ENCODE assay signal across 12 cellular contexts in the genomic region with DNA sequence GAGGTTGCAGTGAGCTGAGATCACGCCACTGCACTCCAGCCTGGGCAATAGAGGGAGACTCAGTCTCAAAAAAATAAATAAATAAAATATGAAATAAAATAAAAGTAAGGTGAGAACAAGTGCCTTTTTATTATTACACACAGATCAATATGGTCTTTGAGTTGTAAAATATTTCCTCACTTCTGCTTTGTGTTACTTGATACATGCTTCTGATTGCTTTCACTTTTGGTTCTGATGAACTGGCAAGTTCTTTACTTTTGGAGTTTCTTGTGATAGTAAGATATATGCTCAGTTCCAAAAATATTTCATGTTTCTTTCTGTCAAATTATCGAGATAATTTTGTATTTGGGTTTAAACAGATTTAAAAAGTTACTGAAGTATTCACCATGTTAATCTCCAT. TPM values are rescaled to one million over a fixed set of nuclear protein-coding genes. Genes with fewer than 3 reads are reported as not detected.
DNase-seq lines count a peak whose midpoint lies in the region; ATAC-seq and TF ChIP-seq lines count a peak whose summit lies in the region.
"Had no signal": no experiment of that assay in that cellular context is flagged by ENCODE, and none has a peak within 500 bp of the region (broad histone marks: within the 10 kb centered on the region; RNA-seq: fewer than 3 reads in every experiment).

No MANE protein-coding gene starts in this region.

- H3K27me3 ChIP-seq in skeletal muscle tissue (ENCODE audit: control insufficient read depth in 3 of 3, insufficient read depth in 3 of 3, low read length in 3 of 3), result no peaks in the 10 kb centered on the region

- DNase-seq in NCI-H2029 treated with DMSO at 0.1 percent for 48 hours (lab: John Stamatoyannopoulos, UW) (peak; percentile 60), NCI-H2029 (lab: John Stamatoyannopoulos, UW) (no peak), coronary artery (ENCODE audit: low spot score) (no peak), HPDE6-E6E7 (ENCODE audit: extremely low spot score) (no peak)
- no peak for DNase-seq in activated CD4-positive, alpha-beta memory T cell treated with anti-CD3 and anti-CD28 coated beads for 36 hours
- DNase-seq in activated CD4-positive, alpha-beta T cell treated with anti-CD3 and anti-CD28 coated beads, Interleukin-2, amount 10 ng/mL, durations not matched to agents 24 days and 14 days, result no peak
- DNase-seq: 8988T; activated CD4-positive, alpha-beta T cell treated with anti-CD3 and anti-CD28 coated beads, Interleukin-2, amount 10 ng/mL, durations not matched to agents 7 days and 5 days had no signal

- peaks cover 4 to 8% (median 7%) of the 10 kb centered on the region in 3 donors for H3K4me1 ChIP-seq in skeletal muscle tissue (ENCODE audit: control insufficient read depth in 3 of 3, insufficient read depth in 3 of 3, low read length in 3 of 3)

- POLR2A ChIA-PET in activated CD4-positive, alpha-beta memory T cell treated with anti-CD3 and anti-CD28 coated beads for 36 hours (lab: Charles Lee), result no interaction called here

- no peak overlapping the region for H3K4me3 Mint-ChIP-seq in activated CD4-positive, alpha-beta memory T cell treated with anti-CD3 and anti-CD28 coated beads for 36 hours
- no peak overlapping the region for H3K4me3 Mint-ChIP-seq in activated CD4-positive, alpha-beta T cell treated with anti-CD3 and anti-CD28 coated beads, Interleukin-2, amount 10 ng/mL, durations not matched to agents 24 days and 14 days
- H3K4me3 Mint-ChIP-seq: activated CD4-positive, alpha-beta T cell treated with anti-CD3 and anti-CD28 coated beads, Interleukin-2, amount 10 ng/mL, durations not matched to agents 7 days and 5 days; activated naive CD8-positive, alpha-beta T cell; stimulated activated naive CD8-positive, alpha-beta T cell treated with anti-CD3 and anti-CD28 coated beads, Interleukin-15, Interleukin-2, amounts not matched to agents 100 ng/mL and 50 ng/mL, for 24 hours had no signal

- H3K4me1 Mint-ChIP-seq in activated CD4-positive, alpha-beta memory T cell treated with anti-CD3 and anti-CD28 coated beads for 36 hours (ENCODE audit: low read depth), result peaks cover 3% of the 10 kb centered on the region
- peaks cover 4% of the 10 kb centered on the region for H3K4me1 Mint-ChIP-seq in activated CD4-positive, alpha-beta T cell treated with anti-CD3 and anti-CD28 coated beads, Interleukin-2, amount 10 ng/mL, durations not matched to agents 24 days and 14 days

- intact Hi-C loops in activated CD4-positive, alpha-beta memory T cell treated with anti-CD3 and anti-CD28 coated beads for 36 hours (cut with micrococcal nuclease), result no loop called here
- intact Hi-C loops in activated CD4-positive, alpha-beta T cell treated with anti-CD3 and anti-CD28 coated beads, Interleukin-2, amount 10 ng/mL, durations not matched to agents 24 days and 14 days (cut with micrococcal nuclease), result no loop called here

- peak overlapping the region; percentile 57 to 77 for H3K27ac ChIP-seq in coronary artery
- peak overlapping the region; percentile 90 for H3K27ac ChIP-seq in skeletal muscle tissue (ENCODE audit: low read depth, low read length)

- ATAC-seq in HG03342 (IDR thresholded peaks at IDR 0.05; ENCODE audit: unreplicated experiment), result peak; percentile 65

- H3K9me3 ChIP-seq in skeletal muscle tissue (ENCODE audit: control insufficient read depth in 3 of 3, low read length in 3 of 3), result no peaks in the 10 kb centered on the region

- H3K9ac ChIP-seq in skeletal muscle tissue (ENCODE audit: low read depth in 1 of 3, low read length in 3 of 3), result peak overlapping the region; percentile 43 to 72 (median 55)

- no peaks in the 10 kb centered on the region for H3K9me3 Mint-ChIP-seq in activated CD4-positive, alpha-beta memory T cell treated with anti-CD3 and anti-CD28 coated beads for 36 hours
- peaks cover 8% of the 10 kb centered on the region for H3K9me3 Mint-ChIP-seq in activated CD4-positive, alpha-beta T cell treated with anti-CD3 and anti-CD28 coated beads, Interleukin-2, amount 10 ng/mL, durations not matched to agents 24 days and 14 days
- H3K9me3 Mint-ChIP-seq: activated CD4-positive, alpha-beta T cell treated with anti-CD3 and anti-CD28 coated beads, Interleukin-2, amount 10 ng/mL, durations not matched to agents 7 days and 5 days; stimulated activated naive CD8-positive, alpha-beta T cell treated with anti-CD3 and anti-CD28 coated beads, Interleukin-15, Interleukin-2, amounts not matched to agents 100 ng/mL and 50 ng/mL, for 24 hours had no signal

- TF ChIP-seq CTCF in coronary artery (IDR thresholded peaks at IDR 0.05), result no peak

- CTCF ChIA-PET in activated CD4-positive, alpha-beta memory T cell treated with anti-CD3 and anti-CD28 coated beads for 36 hours (lab: Charles Lee), result no interaction called here

- H3K36me3 ChIP-seq in skeletal muscle tissue (ENCODE audit: control insufficient read depth in 3 of 3, insufficient read depth in 3 of 3, low read length in 3 of 3), result no peaks in the 10 kb centered on the region

- H3K27ac Mint-ChIP-seq in activated CD4-positive, alpha-beta memory T cell treated with anti-CD3 and anti-CD28 coated beads for 36 hours, result no peak overlapping the region
- H3K27ac Mint-ChIP-seq in activated CD4-positive, alpha-beta T cell treated with anti-CD3 and anti-CD28 coated beads, Interleukin-2, amount 10 ng/mL, durations not matched to agents 24 days and 14 days, result no peak overlapping the region
- H3K27ac Mint-ChIP-seq: activated CD4-positive, alpha-beta T cell treated with anti-CD3 and anti-CD28 coated beads, Interleukin-2, amount 10 ng/mL, durations not matched to agents 7 days and 5 days; activated naive CD8-positive, alpha-beta T cell; stimulated activated naive CD8-positive, alpha-beta T cell treated with anti-CD3 and anti-CD28 coated beads, Interleukin-15, Interleukin-2, amounts not matched to agents 100 ng/mL and 50 ng/mL, for 24 hours had no signal

- H3K4me3 ChIP-seq in coronary artery, result peak overlapping the region; percentile 48
- peak overlapping the region; percentile 17 to 64 (median 35) for H3K4me3 ChIP-seq in skeletal muscle tissue (ENCODE audit: low read length in 3 of 3)

- H3K27me3 Mint-ChIP-seq in activated CD4-positive, alpha-beta memory T cell treated with anti-CD3 and anti-CD28 coated beads for 36 hours, result peaks cover 2% of the 10 kb centered on the region
- peaks cover 18% of the 10 kb centered on the region for H3K27me3 Mint-ChIP-seq in activated CD4-positive, alpha-beta T cell treated with anti-CD3 and anti-CD28 coated beads, Interleukin-2, amount 10 ng/mL, durations not matched to agents 24 days and 14 days
- H3K27me3 Mint-ChIP-seq: stimulated activated naive CD8-positive, alpha-beta T cell treated with anti-CD3 and anti-CD28 coated beads, Interleukin-15, Interleukin-2, amounts not matched to agents 100 ng/mL and 50 ng/mL, for 24 hours had no signal

- no peaks in the 10 kb centered on the region for H3K36me3 Mint-ChIP-seq in activated CD4-positive, alpha-beta memory T cell treated with anti-CD3 and anti-CD28 coated beads for 36 hours
- no peaks in the 10 kb centered on the region for H3K36me3 Mint-ChIP-seq in activated CD4-positive, alpha-beta T cell treated with anti-CD3 and anti-CD28 coated beads, Interleukin-2, amount 10 ng/mL, durations not matched to agents 24 days and 14 days (ENCODE audit: low read depth)
- H3K36me3 Mint-ChIP-seq: activated naive CD8-positive, alpha-beta T cell had no signal

RNA-seq across cellular contexts. Expression of a gene that starts 16.6 kb away (rescaled TPM):
- total RNA-seq in skeletal muscle tissue, result 62.6 TPM
- total RNA-seq in activated CD4-positive, alpha-beta memory T cell treated with anti-CD3 and anti-CD28 coated beads for 36 hours, result 10 to 100 TPM; 21.5 to 22.1 TPM
- 27.4 and 28.0 TPM in 2 replicates for total RNA-seq in activated CD4-positive, alpha-beta T cell treated with anti-CD3 and anti-CD28 coated beads, Interleukin-2, amount 10 ng/mL, durations not matched to agents 24 days and 14 days
